9 cellular contexts compared by ENCODE assay signal in genomic region chr10:21278491-21279216, GRCh38.
DNase-seq lines count a peak whose midpoint lies in the region; ATAC-seq and FAIRE-seq lines count a peak whose summit lies in the region.
"Had no signal": no experiment of that assay in that cellular context is flagged by ENCODE, and none has a peak within 500 bp of the region (broad histone marks: within the 10 kb centered on the region; RNA-seq: fewer than 3 reads in every experiment).

No MANE protein-coding gene starts in this region.

- peak in 4 of 5 donors; percentile 19 to 37 (median 24) for DNase-seq in CD4-positive, alpha-beta memory T cell
- DNase-seq in GM19239 (ENCODE audit: insufficient read length, low spot score) (peak; percentile 31), NCI-H82 treated with DMSO at 0.1 percent for 48 hours (lab: John Stamatoyannopoulos, UW; ENCODE audit: unreplicated experiment) (peak; percentile 41), epithelial cell of prostate (ENCODE audit: low read depth, low spot score) (peak; percentile 60)
- peak; percentile 19 to 87 (median 47) for DNase-seq in activated CD8-positive, alpha-beta memory T cell treated with anti-CD3 and anti-CD28 coated beads for 48 hours (ENCODE audit: low read depth in 2 of 3, low spot score in 2 of 3)
- DNase-seq in naive thymus-derived CD4-positive, alpha-beta T cell = peak; percentile 21 to 66 (median 46)
- DNase-seq in stimulated activated naive CD4-positive, alpha-beta T cell (lab: John Stamatoyannopoulos, UW) = peak in 5 of 6 experiments; percentile 21 to 59 (median 40)

- no peaks in the 10 kb centered on the region for H3K9me3 Mint-ChIP-seq in CD4-positive, alpha-beta memory T cell
- H3K9me3 Mint-ChIP-seq in naive thymus-derived CD4-positive, alpha-beta T cell = peaks cover 0 to 2% (median 0%) of the 10 kb centered on the region in 11 donors

- no peaks in the 10 kb centered on the region for H3K27me3 ChIP-seq in CD4-positive, alpha-beta memory T cell (ENCODE audit: insufficient read depth, low read length)
- H3K27me3 ChIP-seq in naive thymus-derived CD4-positive, alpha-beta T cell (ENCODE audit: control insufficient read depth in 2 of 2, insufficient read depth in 2 of 2, low read length in 2 of 2) = no peaks in the 10 kb centered on the region

- no peaks in the 10 kb centered on the region for H3K4me1 ChIP-seq in CD4-positive, alpha-beta memory T cell (ENCODE audit: insufficient read depth, low read length)
- H3K4me1 ChIP-seq in naive thymus-derived CD4-positive, alpha-beta T cell (ENCODE audit: control insufficient read depth in 2 of 2, insufficient read depth in 2 of 2, low read length in 2 of 2) = no peaks in the 10 kb centered on the region

- H3K27ac ChIP-seq in CD4-positive, alpha-beta memory T cell (ENCODE audit: low read depth, low read length) = no peak overlapping the region
- H3K27ac ChIP-seq in epithelial cell of prostate = no peak overlapping the region
- no peak overlapping the region for H3K27ac ChIP-seq in naive thymus-derived CD4-positive, alpha-beta T cell (ENCODE audit: low read depth, low read length)

- peak; percentile 97 for ATAC-seq in HG03432 (IDR thresholded peaks at IDR 0.05; ENCODE audit: unreplicated experiment)
- peak; percentile 70 for ATAC-seq in naive thymus-derived CD4-positive, alpha-beta T cell

- peaks cover 0 to 1% (median 0%) of the 10 kb centered on the region in 4 donors for H3K4me1 Mint-ChIP-seq in CD4-positive, alpha-beta memory T cell
- no peaks in the 10 kb centered on the region for H3K4me1 Mint-ChIP-seq in naive thymus-derived CD4-positive, alpha-beta T cell

- H3K36me3 ChIP-seq in CD4-positive, alpha-beta memory T cell (ENCODE audit: insufficient read depth, low read length) = no peaks in the 10 kb centered on the region
- H3K36me3 ChIP-seq in naive thymus-derived CD4-positive, alpha-beta T cell (ENCODE audit: control insufficient read depth in 2 of 3, insufficient read depth in 3 of 3, low read length in 3 of 3) = no peaks in the 10 kb centered on the region

- POLR2A ChIA-PET in CD4-positive, alpha-beta memory T cell (lab: Charles Lee; ENCODE audit: partially characterized antibody) = no interaction called here
- POLR2A ChIA-PET in naive thymus-derived CD4-positive, alpha-beta T cell (lab: Charles Lee) = no interaction called here

- H3K27me3 Mint-ChIP-seq in CD4-positive, alpha-beta memory T cell = peaks cover 10 to 11% of the 10 kb centered on the region in 2 donors
- H3K27me3 Mint-ChIP-seq in naive thymus-derived CD4-positive, alpha-beta T cell = peaks cover 0 to 24% (median 4%) of the 10 kb centered on the region in 5 donors

- intact Hi-C loops in CD4-positive, alpha-beta memory T cell (cut with micrococcal nuclease) = no loop called here
- intact Hi-C loops in naive thymus-derived CD4-positive, alpha-beta T cell (cut with micrococcal nuclease) = loop anchor here (2.0 to 10.0 kb wide), 2 partner anchors 674 to 676 kb away; no protein-coding TSS in a partner anchor

- no peak overlapping the region for H3K4me3 Mint-ChIP-seq in CD4-positive, alpha-beta memory T cell
- H3K4me3 Mint-ChIP-seq in naive thymus-derived CD4-positive, alpha-beta T cell = no peak overlapping the region

- CTCF ChIA-PET in CD4-positive, alpha-beta memory T cell (lab: Charles Lee; ENCODE audit: partially characterized antibody) = interaction anchor here (0.5 kb wide), 1 partner anchor 186 kb away, joined by 3 read pairs; no protein-coding TSS in a partner anchor
- CTCF ChIA-PET in naive thymus-derived CD4-positive, alpha-beta T cell (lab: Charles Lee) = interaction anchor here (0.5 to 0.7 kb wide), 3 partner anchors 24 to 863 kb away, joined by 3 to 4 read pairs (median 4); no protein-coding TSS in a partner anchor

- H3K4me3 ChIP-seq in CD4-positive, alpha-beta memory T cell (ENCODE audit: low read length in 2 of 2) = no peak overlapping the region
- H3K4me3 ChIP-seq in naive thymus-derived CD4-positive, alpha-beta T cell (ENCODE audit: low read length) = no peak overlapping the region

- no peaks in the 10 kb centered on the region for H3K36me3 Mint-ChIP-seq in CD4-positive, alpha-beta memory T cell
- no peaks in the 10 kb centered on the region for H3K36me3 Mint-ChIP-seq in naive thymus-derived CD4-positive, alpha-beta T cell

- no peak for FAIRE-seq in GM19239 (lab: Jason Lieb, UNC)
- FAIRE-seq: colon had no signal

- H3K27ac Mint-ChIP-seq in CD4-positive, alpha-beta memory T cell = no peak overlapping the region
- no peak overlapping the region for H3K27ac Mint-ChIP-seq in naive thymus-derived CD4-positive, alpha-beta T cell

- no peaks in the 10 kb centered on the region for H3K9me3 ChIP-seq in CD4-positive, alpha-beta memory T cell (ENCODE audit: control insufficient read depth in 1 of 2, low read length in 2 of 2)
- H3K9me3 ChIP-seq in naive thymus-derived CD4-positive, alpha-beta T cell (ENCODE audit: control insufficient read depth in 2 of 3, low read length in 3 of 3) = no peaks in the 10 kb centered on the region
